9 cellular contexts compared by ENCODE assay signal in the genomic region with DNA sequence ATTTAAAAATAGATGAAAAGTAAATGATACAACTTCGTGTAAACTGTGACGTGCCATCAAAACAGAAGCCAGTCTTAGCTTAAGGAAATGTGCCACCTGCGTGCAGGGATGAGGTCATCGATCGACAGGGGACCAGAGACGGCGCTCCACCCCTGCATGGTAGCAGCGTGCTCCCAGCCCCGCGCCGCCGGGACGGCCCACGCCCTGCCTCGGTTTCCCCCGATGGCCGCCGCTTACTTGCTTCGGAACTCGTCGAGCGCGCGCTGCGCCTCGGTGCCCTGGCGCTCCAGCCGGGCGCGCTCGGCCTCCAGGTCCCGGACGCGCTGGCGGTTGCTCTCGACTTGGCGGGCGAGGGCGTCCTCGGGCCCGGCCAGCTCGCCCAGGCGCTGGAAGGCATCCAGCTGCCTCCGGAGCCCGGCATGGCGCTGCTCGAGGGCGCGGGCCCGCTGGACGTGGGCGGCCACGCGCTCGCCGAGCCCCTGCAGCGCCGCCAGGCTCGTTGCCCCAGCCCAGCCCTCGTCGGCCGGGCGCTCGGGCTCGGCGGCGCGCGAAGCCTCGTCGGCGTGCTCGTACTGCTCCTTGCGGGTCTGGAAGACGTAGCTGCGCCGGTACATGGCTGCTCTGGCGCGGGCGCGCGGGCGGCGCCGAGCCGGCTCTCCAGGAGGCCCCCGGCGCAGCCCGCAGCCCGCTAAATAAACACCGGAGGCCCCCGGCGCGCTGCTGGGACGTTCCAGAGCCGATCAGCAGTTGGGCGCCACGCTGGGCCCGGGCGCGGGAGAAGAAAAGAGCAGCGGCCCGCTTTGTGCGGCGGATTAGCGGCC. TPM values are rescaled to one million over a fixed set of nuclear protein-coding genes. Genes with fewer than 3 reads are reported as not detected.
DNase-seq lines count a peak whose midpoint lies in the region; ATAC-seq and TF ChIP-seq lines count a peak whose summit lies in the region.
"Had no signal": no experiment of that assay in that cellular context is flagged by ENCODE, and none has a peak within 500 bp of the region (broad histone marks: within the 10 kb centered on the region; RNA-seq: fewer than 3 reads in every experiment).

TSS of gene BFSP1 (minus strand) at position 664 of the 821 bp plus-strand sequence. CDS start at position 614, 50 bp downstream.

- H3K36me3 ChIP-seq in CD8-positive, alpha-beta memory T cell (ENCODE audit: insufficient read depth, low read length), result no peaks in the 10 kb centered on the region
- H3K36me3 ChIP-seq in fibroblast of lung (ENCODE audit: control insufficient read depth, insufficient read depth, low read length) (no peaks in the 10 kb centered on the region), stomach (no peaks in the 10 kb centered on the region)

- H3K4me3 ChIP-seq in CD8-positive, alpha-beta memory T cell (ENCODE audit: low read length), result peak within 1 kb of the TSS; percentile 47
- H3K4me3 ChIP-seq in fibroblast of lung (replicated peaks in 1 of 4; ENCODE audit: control extremely low read depth in 1 of 4, insufficient read depth in 1 of 4, low read depth in 3 of 4, low read length in 4 of 4), result peak within 1 kb of the TSS; percentile 50 to 60 (median 54)
- peak within 1 kb of the TSS; percentile 55 to 63 (median 60) for H3K4me3 ChIP-seq in stomach
- H3K4me3 ChIP-seq: K562 had no signal

- H3K4me1 ChIP-seq in CD8-positive, alpha-beta memory T cell (ENCODE audit: insufficient read depth, low read length), result peaks cover 4% of the 10 kb centered on the region
- H3K4me1 ChIP-seq in fibroblast of lung (ENCODE audit: control insufficient read depth, extremely low read depth, insufficient read depth, low read length) (peaks cover 2% of the 10 kb centered on the region), stomach (peaks cover 0 to 17% (median 15%) of the 10 kb centered on the region in 4 donors)

- peak within 1 kb of the TSS in 5 of 8 donors; percentile 78 to 87 (median 81) for H3K27ac Mint-ChIP-seq in CD8-positive, alpha-beta memory T cell
- H3K27ac Mint-ChIP-seq in HFFc6 (peak within 1 kb of the TSS; percentile 82), naive B cell (peak within 1 kb of the TSS in 3 of 6 donors; percentile 53 to 83 (median 83))
- H3K27ac Mint-ChIP-seq in activated T-cell treated with anti-CD3 and anti-CD28 coated beads, Interleukin-2, amount 50 U/mL, for 72 hours, result no peak within 1 kb of the TSS

- POLR2A ChIA-PET in CD8-positive, alpha-beta memory T cell (lab: Charles Lee), result interaction anchor here (0.7 to 1.5 kb wide), 4 partner anchors 40 to 977 kb away, joined by 3 to 6 read pairs (median 4); partner anchors contain the start of genes RRBP1 and SEC23B

- H3K4me1 Mint-ChIP-seq in CD8-positive, alpha-beta memory T cell, result peaks cover 11 to 21% (median 18%) of the 10 kb centered on the region in 3 donors
- peaks cover 20% of the 10 kb centered on the region for H3K4me1 Mint-ChIP-seq in HFFc6 (ENCODE audit: low read depth)
- peaks cover 21% of the 10 kb centered on the region for H3K4me1 Mint-ChIP-seq in activated T-cell treated with anti-CD3 and anti-CD28 coated beads, Interleukin-2, amount 50 U/mL, for 72 hours (ENCODE audit: low read depth)
- H3K4me1 Mint-ChIP-seq in naive B cell, result peaks cover 5 to 11% (median 6%) of the 10 kb centered on the region in 3 donors

- no peak for TF ChIP-seq POLR2A in stomach (IDR thresholded peaks at IDR 0.05)

- CTCF ChIA-PET in CD8-positive, alpha-beta memory T cell (lab: Charles Lee), result interaction anchor here (0.7 to 1.2 kb wide), 3 partner anchors 26 to 84 kb away, joined by 3 to 6 read pairs (median 3); no protein-coding TSS in a partner anchor

- no peak for TF ChIP-seq CTCF in HFFc6 (IDR thresholded peaks at IDR 0.05)
- TF ChIP-seq CTCF in fibroblast of lung (conservative IDR thresholded peaks at IDR 0.05 in 1 of 2, IDR thresholded peaks at IDR 0.05 in 1 of 2; ENCODE audit: low read depth in 1 of 2, low read length in 2 of 2), result no peak
- no peak for TF ChIP-seq CTCF in stomach (IDR thresholded peaks at IDR 0.05)

- H3K9ac ChIP-seq in fibroblast of lung (ENCODE audit: insufficient read depth, low read length), result peak within 1 kb of the TSS; percentile 51

- H3K9me3 ChIP-seq in CD8-positive, alpha-beta memory T cell (ENCODE audit: low read length), result no peaks in the 10 kb centered on the region
- no peaks in the 10 kb centered on the region for H3K9me3 ChIP-seq in fibroblast of lung (ENCODE audit: control insufficient read depth, insufficient read depth, low read depth, low read length)
- no peaks in the 10 kb centered on the region for H3K9me3 ChIP-seq in stomach

- peaks cover 5 to 10% of the 10 kb centered on the region in 2 donors for H3K27me3 Mint-ChIP-seq in CD8-positive, alpha-beta memory T cell
- H3K27me3 Mint-ChIP-seq in HFFc6 (ENCODE audit: insufficient read depth) (peaks cover 5% of the 10 kb centered on the region), naive B cell (peaks cover 17 to 40% (median 25%) of the 10 kb centered on the region in 3 donors)
- peaks cover 17% of the 10 kb centered on the region for H3K27me3 Mint-ChIP-seq in activated T-cell treated with anti-CD3 and anti-CD28 coated beads, Interleukin-2, amount 50 U/mL, for 72 hours (ENCODE audit: low read depth)

- peak within 1 kb of the TSS; percentile 83 to 95 (median 88) for H3K4me3 Mint-ChIP-seq in CD8-positive, alpha-beta memory T cell
- H3K4me3 Mint-ChIP-seq in HFFc6, result peak within 1 kb of the TSS; percentile 90
- H3K4me3 Mint-ChIP-seq in activated T-cell treated with anti-CD3 and anti-CD28 coated beads, Interleukin-2, amount 50 U/mL, for 72 hours, result peak within 1 kb of the TSS; percentile 88
- H3K4me3 Mint-ChIP-seq in naive B cell, result peak within 1 kb of the TSS; percentile 67 to 91 (median 83)

- no peaks in the 10 kb centered on the region for H3K36me3 Mint-ChIP-seq in CD8-positive, alpha-beta memory T cell
- H3K36me3 Mint-ChIP-seq in HFFc6 (ENCODE audit: low read depth) (no peaks in the 10 kb centered on the region), naive B cell (no peaks in the 10 kb centered on the region)
- no peaks in the 10 kb centered on the region for H3K36me3 Mint-ChIP-seq in activated T-cell treated with anti-CD3 and anti-CD28 coated beads, Interleukin-2, amount 50 U/mL, for 72 hours (ENCODE audit: insufficient read depth in 2 of 2)

- intact Hi-C loops in stomach (cut with DNase I; ENCODE audit: low total_unique reads), result no loop called here

- peak within 1 kb of the TSS; percentile 95 for H2AFZ ChIP-seq in fibroblast of lung (ENCODE audit: low read length)

- no peak for TF ChIP-seq EP300 in stomach (IDR thresholded peaks at IDR 0.05)

- no peaks in the 10 kb centered on the region for H4K20me1 ChIP-seq in fibroblast of lung (ENCODE audit: control insufficient read depth, extremely low read depth, insufficient read depth, low read length)

- no peaks in the 10 kb centered on the region for H3K9me3 Mint-ChIP-seq in CD8-positive, alpha-beta memory T cell
- H3K9me3 Mint-ChIP-seq in HFFc6, result no peaks in the 10 kb centered on the region
- H3K9me3 Mint-ChIP-seq in activated T-cell treated with anti-CD3 and anti-CD28 coated beads, Interleukin-2, amount 50 U/mL, for 72 hours, result no peaks in the 10 kb centered on the region
- H3K9me3 Mint-ChIP-seq in naive B cell, result peaks cover 0 to 1% (median 0%) of the 10 kb centered on the region in 7 donors

- peak within 1 kb of the TSS; percentile 38 for H3K27ac ChIP-seq in CD8-positive, alpha-beta memory T cell (ENCODE audit: low read depth, low read length)
- peak within 1 kb of the TSS; percentile 46 for H3K27ac ChIP-seq in fibroblast of lung (ENCODE audit: insufficient read depth, low read length)
- peak within 1 kb of the TSS; percentile 67 to 86 (median 82) for H3K27ac ChIP-seq in stomach

- peak in 3 of 5 donors; percentile 16 to 55 (median 31) for DNase-seq in CD8-positive, alpha-beta memory T cell
- peak; percentile 32 for DNase-seq in HFFc6
- DNase-seq in NCI-H82 (lab: John Stamatoyannopoulos, UW), result peak; percentile 73
- DNase-seq in activated T-cell treated with anti-CD3 and anti-CD28 coated beads, Interleukin-2, amount 50 U/mL, for 72 hours, result peak; percentile 56 to 63
- peak; percentile 58 to 65 for DNase-seq in fibroblast of lung (ENCODE audit: low read depth in 2 of 2)
- peak; percentile 15 for DNase-seq in naive B cell
- DNase-seq in stomach, result peak; percentile 68

- ATAC-seq in activated T-cell treated with anti-CD3 and anti-CD28 coated beads, Interleukin-2, amount 50 U/mL, for 72 hours (replicated peaks in 1 of 2), result peak; percentile 84 to 86
- ATAC-seq in naive B cell (ENCODE audit: low read depth in 2 of 2) (peak; percentile 75 to 76), HG02763 (IDR thresholded peaks at IDR 0.05; ENCODE audit: unreplicated experiment) (no peak)
- ATAC-seq: K562 had no signal

- no peaks in the 10 kb centered on the region for H3K27me3 ChIP-seq in CD8-positive, alpha-beta memory T cell (ENCODE audit: insufficient read depth, low read length, poor library complexity, severe bottlenecking)
- no peaks in the 10 kb centered on the region for H3K27me3 ChIP-seq in fibroblast of lung (ENCODE audit: control insufficient read depth, insufficient read depth, low read length)
- peaks cover 0 to 11% (median 0%) of the 10 kb centered on the region in 3 donors for H3K27me3 ChIP-seq in stomach

- peak within 1 kb of the TSS; percentile 49 for H3K4me2 ChIP-seq in fibroblast of lung (ENCODE audit: extremely low read depth, insufficient read depth, low read length)

- no peaks in the 10 kb centered on the region for H3K79me2 ChIP-seq in fibroblast of lung (ENCODE audit: control insufficient read depth, insufficient read depth, low read length)

- 0 to 1% (median 1%) methylated on average over 17 to 106 of the region's 106 CpGs for WGBS in stomach, 5 donors

RNA-seq across cellular contexts. Expression of gene BFSP1, which starts in this region (rescaled TPM):
- total RNA-seq in CD8-positive, alpha-beta memory T cell, result under 1 TPM; 0.24 to 0.26 TPM
- polyA plus RNA-seq in CD8-positive, alpha-beta memory T cell, result 1.8 TPM
- 1 to 10 TPM; 1.2 to 2.5 (median 1.8) TPM for total RNA-seq in HFFc6 (2021; fragmentation: NEBNext Ultra II Directional; extraction: Animal tissue kit (Norgen Biotek cat#: 25700))
- total RNA-seq in activated T-cell treated with anti-CD3 and anti-CD28 coated beads, Interleukin-2, amount 50 U/mL, for 72 hours, result 1 to 10 TPM in 1 of 2 donors, under 1 TPM in 1; 0.23 to 1.2 TPM
- total RNA-seq in fibroblast of lung (1.8 and 2.3 TPM in 2 replicates), stomach (1 to 10 TPM in 3 of 5 donors, not detected in 2; 1.7 to 7.1 (median 3.2) TPM)
- polyA plus RNA-seq in fibroblast of lung (1.5 TPM in 2 replicates), naive B cell (ENCODE audit: low read depth in 6 of 6) (under 1 TPM in 1 of 6 donors, not detected in 5; 0.16 TPM), stomach (1 to 10 TPM in 1 of 3 donors, under 1 TPM in 1, not detected in 1; 0.70 to 1.2 TPM)
- 1.3 and 1.9 TPM in 2 replicates for polyA plus RNA-seq in fibroblast of lung (2012)
- not detected in 2 replicates for polyA minus RNA-seq in fibroblast of lung (ENCODE audit: low replicate concordance)

Comparison
In these comparisons a context has a peak if more than half of its experiments do, and no peak if none do; other contexts are left out.
1. Peak in DNase-seq and ATAC-seq in naive B cell; RNA of the gene not detected or under 1 TPM.
2. DNase-seq: peak in every context shown above with its lines; median percentile 73 in NCI-H82; 68 in stomach; 62 in fibroblast of lung; 60 in activated T-cell treated with anti-CD3 and anti-CD28 coated beads, Interleukin-2, amount 50 U/mL, for 72 hours; 32 in HFFc6; 31 in CD8-positive, alpha-beta memory T cell; 15 in naive B cell.